Comparison of ENCODE assay signal across 26 cellular contexts in the genomic region with DNA sequence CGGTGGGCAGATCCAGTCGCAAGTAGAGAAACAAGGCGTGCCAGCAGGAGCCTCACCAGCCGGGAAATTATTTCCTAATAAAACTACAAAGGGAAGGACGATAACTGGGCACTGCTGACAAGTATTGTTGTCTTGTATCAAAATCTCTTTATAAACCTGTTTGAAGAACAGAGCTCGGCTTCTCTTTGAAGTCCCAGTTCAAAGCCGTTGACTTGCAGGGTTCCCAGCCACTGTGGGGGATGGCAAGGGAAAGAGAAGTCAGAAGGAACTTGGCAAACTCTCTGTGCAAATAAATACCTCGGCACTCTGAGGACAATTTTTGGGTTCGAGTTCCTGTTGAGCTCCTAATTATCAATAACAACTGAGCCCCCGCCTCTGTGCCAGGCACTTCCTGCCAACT.
DNase-seq lines count a peak whose midpoint lies in the region; ATAC-seq and TF ChIP-seq lines count a peak whose summit lies in the region.
"Had no signal": no experiment of that assay in that cellular context is flagged by ENCODE, and none has a peak within 500 bp of the region (broad histone marks: within the 10 kb centered on the region; RNA-seq: fewer than 3 reads in every experiment).

No MANE protein-coding gene starts in this region.

- H3K9me3 ChIP-seq in prostate gland (no peaks in the 10 kb centered on the region), ovary (no peaks in the 10 kb centered on the region), smooth muscle cell (replicated peaks; ENCODE audit: low read depth) (no peaks in the 10 kb centered on the region), endodermal cell (ENCODE audit: control insufficient read depth, low read length) (no peaks in the 10 kb centered on the region)
- H3K9me3 ChIP-seq: adrenal gland, vagina had no signal

- no peak overlapping the region for H3K4me2 ChIP-seq in smooth muscle cell

- H3K27me3 Mint-ChIP-seq in glutamatergic neuron (ENCODE audit: unreplicated experiment) (peaks cover 14% of the 10 kb centered on the region), endodermal cell (ENCODE audit: insufficient read depth) (no peaks in the 10 kb centered on the region)
- H3K27me3 Mint-ChIP-seq in natural killer cell treated with Interleukin-12 subunit alpha and Interleukin-12 subunit beta and Interleukin-15 and Interleukin-18, amount 100 ng/mL, for 72 hours: peaks cover 16 to 25% of the 10 kb centered on the region in 2 donors

- TF ChIP-seq CTCF in C4-2B (conservative IDR thresholded peaks at IDR 0.05): no peak
- TF ChIP-seq CTCF in LNCaP clone FGC (IDR thresholded peaks at IDR 0.05; ENCODE audit: control insufficient read depth, extremely low read depth, insufficient read depth): no peak
- TF ChIP-seq CTCF in glutamatergic neuron (IDR thresholded peaks at IDR 0.05; ENCODE audit: partially characterized antibody, unreplicated experiment): no peak
- no peak for TF ChIP-seq CTCF in prostate gland (IDR thresholded peaks at IDR 0.05)
- TF ChIP-seq CTCF in ovary (IDR thresholded peaks at IDR 0.05): no peak
- TF ChIP-seq CTCF in smooth muscle cell (IDR thresholded peaks at IDR 0.05; ENCODE audit: borderline replicate concordance, insufficient read depth, poor library complexity, severe bottlenecking): no peak
- no peak for TF ChIP-seq CTCF in endodermal cell (conservative IDR thresholded peaks at IDR 0.05)

- TF ChIP-seq EP300 in ovary (IDR thresholded peaks at IDR 0.05): no peak

- H3F3A ChIP-seq in smooth muscle cell (ENCODE audit: low read depth): no peaks in the 10 kb centered on the region

- intact Hi-C loops in prostate gland (cut with DNase I): no loop called here
- intact Hi-C loops in ovary (cut with DNase I): no loop called here

- no peak for TF ChIP-seq POLR2A in prostate gland (IDR thresholded peaks at IDR 0.05)
- TF ChIP-seq POLR2A in ovary (IDR thresholded peaks at IDR 0.05): no peak

- no peaks in the 10 kb centered on the region for H4K20me1 ChIP-seq in smooth muscle cell (ENCODE audit: low read depth)

- H3K36me3 ChIP-seq in prostate gland (no peaks in the 10 kb centered on the region), ovary (no peaks in the 10 kb centered on the region), smooth muscle cell (ENCODE audit: low read depth) (no peaks in the 10 kb centered on the region), endodermal cell (ENCODE audit: control insufficient read depth, insufficient read depth, low read length) (no peaks in the 10 kb centered on the region)
- H3K36me3 ChIP-seq: adrenal gland, brain microvascular endothelial cell, vagina had no signal

- H3K79me2 ChIP-seq in smooth muscle cell (ENCODE audit: low read depth): no peaks in the 10 kb centered on the region

- WGBS in prostate gland: 8% methylated on average over 10 of the region's 10 CpGs
- 39 to 56% (median 55%) methylated on average over 10 of the region's 10 CpGs for WGBS in ovary, 3 donors
- WGBS in smooth muscle cell (ENCODE audit: low lambda C conversion rate): 56% methylated on average over 10 of the region's 10 CpGs
- 66 to 72% methylated on average over 6 to 10 of the region's 10 CpGs for WGBS in endodermal cell (ENCODE audit: insufficient coverage in 1 of 2, insufficient read length in 1 of 2), 2 experiments

- no peak overlapping the region for H3K4me3 ChIP-seq in LNCaP clone FGC (ENCODE audit: low read depth, low read length)
- H3K4me3 ChIP-seq in prostate gland: no peak overlapping the region
- H3K4me3 ChIP-seq in ovary: no peak overlapping the region
- no peak overlapping the region for H3K4me3 ChIP-seq in smooth muscle cell
- H3K4me3 ChIP-seq in endodermal cell (ENCODE audit: low read length): no peak overlapping the region
- H3K4me3 ChIP-seq: adrenal gland, vagina had no signal

- H3K27ac Mint-ChIP-seq in glutamatergic neuron (ENCODE audit: unreplicated experiment): peak overlapping the region; percentile 77
- H3K27ac Mint-ChIP-seq in natural killer cell treated with Interleukin-12 subunit alpha and Interleukin-12 subunit beta and Interleukin-15 and Interleukin-18, amount 100 ng/mL, for 72 hours: no peak overlapping the region
- no peak overlapping the region for H3K27ac Mint-ChIP-seq in endodermal cell
- H3K27ac Mint-ChIP-seq: progenitor cell of endocrine pancreas; T-helper 1 cell treated with Interleukin-12 subunit alpha and Interleukin-12 subunit beta and Interleukin-4 antibody, amounts not matched to agents 30 μg/mL and 1 μg/mL, for 36 hours had no signal

- no peak for ATAC-seq in natural killer cell treated with Interleukin-12 subunit alpha and Interleukin-12 subunit beta and Interleukin-15 and Interleukin-18, amount 100 ng/mL, for 72 hours
- ATAC-seq: activated T-cell treated with anti-CD3 and anti-CD28 coated beads, Interleukin-2, amount 50 U/mL, for 4 hours had no signal

- H2AFZ ChIP-seq in smooth muscle cell (ENCODE audit: low read depth): no peak overlapping the region

- DNase-seq in LNCaP clone FGC (ENCODE audit: low read depth) (peak; percentile 43), glutamatergic neuron (no peak), prostate gland (ENCODE audit: low spot score) (peak; percentile 89), ovary (no peak), smooth muscle cell (lab: John Stamatoyannopoulos, UW; ENCODE audit: unreplicated experiment) (no peak), endodermal cell (no peak)
- DNase-seq in natural killer cell treated with Interleukin-12 subunit alpha and Interleukin-12 subunit beta and Interleukin-15 and Interleukin-18, amount 100 ng/mL, for 72 hours (ENCODE audit: low spot score): no peak
- DNase-seq: ACHN; activated CD4-positive, alpha-beta T cell treated with anti-CD3 and anti-CD28 coated beads for 4 hours; activated CD8-positive, alpha-beta memory T cell treated with anti-CD3 and anti-CD28 coated beads for 24 hours; activated naive CD4-positive, alpha-beta T cell; activated T-cell treated with anti-CD3 and anti-CD28 coated beads, Interleukin-2, amount 50 U/mL, for 4 hours; brain microvascular endothelial cell; effector CD8-positive, alpha-beta T cell; erythroblast; immature natural killer cell; KBM-7; MV-4-11; NCI-H1694 treated with DMSO at 0.1 percent for 48 hours; NCI-H748 treated with DMSO at 0.1 percent for 48 hours had no signal

- H3K4me3 Mint-ChIP-seq in glutamatergic neuron (ENCODE audit: unreplicated experiment): no peak overlapping the region
- no peak overlapping the region for H3K4me3 Mint-ChIP-seq in natural killer cell treated with Interleukin-12 subunit alpha and Interleukin-12 subunit beta and Interleukin-15 and Interleukin-18, amount 100 ng/mL, for 72 hours
- no peak overlapping the region for H3K4me3 Mint-ChIP-seq in endodermal cell
- H3K4me3 Mint-ChIP-seq: activated T-cell treated with anti-CD3 and anti-CD28 coated beads, Interleukin-2, amount 50 U/mL, for 4 hours; immature natural killer cell; T-helper 1 cell treated with Interleukin-12 subunit alpha and Interleukin-12 subunit beta and Interleukin-4 antibody, amounts not matched to agents 30 μg/mL and 1 μg/mL, for 36 hours had no signal

- H3K27me3 ChIP-seq in prostate gland (replicated peaks; ENCODE audit: insufficient read depth): no peaks in the 10 kb centered on the region
- no peaks in the 10 kb centered on the region for H3K27me3 ChIP-seq in ovary
- peaks cover 13% of the 10 kb centered on the region for H3K27me3 ChIP-seq in smooth muscle cell (ENCODE audit: low read depth)
- no peaks in the 10 kb centered on the region for H3K27me3 ChIP-seq in endodermal cell (ENCODE audit: control insufficient read depth, insufficient read depth, low read length, poor library complexity, severe bottlenecking)
- H3K27me3 ChIP-seq: adrenal gland, brain microvascular endothelial cell, vagina had no signal

- peaks cover 7% of the 10 kb centered on the region for H3K4me1 ChIP-seq in prostate gland (replicated peaks)
- peaks cover 20% of the 10 kb centered on the region for H3K4me1 ChIP-seq in ovary (ENCODE audit: insufficient read depth)
- no peaks in the 10 kb centered on the region for H3K4me1 ChIP-seq in smooth muscle cell (ENCODE audit: low read depth)
- no peaks in the 10 kb centered on the region for H3K4me1 ChIP-seq in endodermal cell (ENCODE audit: control insufficient read depth, insufficient read depth, low read length)
- H3K4me1 ChIP-seq: adrenal gland had no signal

- H3K9me3 Mint-ChIP-seq in glutamatergic neuron (ENCODE audit: unreplicated experiment): peaks cover 7% of the 10 kb centered on the region
- H3K9me3 Mint-ChIP-seq in natural killer cell treated with Interleukin-12 subunit alpha and Interleukin-12 subunit beta and Interleukin-15 and Interleukin-18, amount 100 ng/mL, for 72 hours: no peaks in the 10 kb centered on the region
- H3K9me3 Mint-ChIP-seq in endodermal cell: no peaks in the 10 kb centered on the region
- H3K9me3 Mint-ChIP-seq: activated T-cell treated with anti-CD3 and anti-CD28 coated beads, Interleukin-2, amount 50 U/mL, for 4 hours; immature natural killer cell had no signal

- no peaks in the 10 kb centered on the region for H3K36me3 Mint-ChIP-seq in glutamatergic neuron (ENCODE audit: unreplicated experiment)
- no peaks in the 10 kb centered on the region for H3K36me3 Mint-ChIP-seq in natural killer cell treated with Interleukin-12 subunit alpha and Interleukin-12 subunit beta and Interleukin-15 and Interleukin-18, amount 100 ng/mL, for 72 hours
- H3K36me3 Mint-ChIP-seq in endodermal cell (ENCODE audit: low read depth): no peaks in the 10 kb centered on the region

- peaks cover 18% of the 10 kb centered on the region for H3K4me1 Mint-ChIP-seq in glutamatergic neuron (ENCODE audit: low read depth, unreplicated experiment)
- peaks cover 0 to 5% of the 10 kb centered on the region in 2 donors for H3K4me1 Mint-ChIP-seq in natural killer cell treated with Interleukin-12 subunit alpha and Interleukin-12 subunit beta and Interleukin-15 and Interleukin-18, amount 100 ng/mL, for 72 hours (ENCODE audit: low read depth in 2 of 2)
- H3K4me1 Mint-ChIP-seq in endodermal cell: peaks cover 37% of the 10 kb centered on the region

- H3K27ac ChIP-seq in C4-2B (peak overlapping the region; percentile 48), prostate gland (peak overlapping the region; percentile 26 to 65), ovary (peak overlapping the region in 1 of 2 donors; percentile 11), smooth muscle cell (ENCODE audit: low read depth) (no peak overlapping the region), endodermal cell (ENCODE audit: low read depth, low read length) (no peak overlapping the region)
- H3K27ac ChIP-seq: adrenal gland, brain microvascular endothelial cell, RWPE1, vagina had no signal

- no peak overlapping the region for H3K9ac ChIP-seq in smooth muscle cell (ENCODE audit: low read depth)
- H3K9ac ChIP-seq in endodermal cell (ENCODE audit: extremely low read depth, low read length, poor library complexity, severe bottlenecking): no peak overlapping the region

Comparison
In these comparisons a context has a peak if more than half of its experiments do, and no peak if none do; other contexts are left out.
1. H3K27ac ChIP-seq: peak in C4-2B (single experiment) and prostate gland (2 of 2); none in smooth muscle cell (single experiment) and endodermal cell (single experiment).
2. DNase-seq: peak in LNCaP clone FGC (single experiment) and prostate gland (single experiment); none in glutamatergic neuron (single experiment), natural killer cell treated with Interleukin-12 subunit alpha and Interleukin-12 subunit beta and Interleukin-15 and Interleukin-18, amount 100 ng/mL, for 72 hours (single experiment), ovary (0 of 5), smooth muscle cell (single experiment) and endodermal cell (single experiment).